In genomic region chr10:97331304-97331703, GRCh38 we compare ENCODE assay signal across 12 cellular contexts. TPM values are rescaled to one million over a fixed set of nuclear protein-coding genes. Genes with fewer than 3 reads are reported as not detected.
DNase-seq lines count a peak whose midpoint lies in the region; ATAC-seq, FAIRE-seq and TF ChIP-seq lines count a peak whose summit lies in the region.
"Had no signal": no experiment of that assay in that cellular context is flagged by ENCODE, and none has a peak within 500 bp of the region (broad histone marks: within the 10 kb centered on the region; RNA-seq: fewer than 3 reads in every experiment).

No MANE protein-coding gene starts in this region.

- no peaks in the 10 kb centered on the region for H3K9me1 ChIP-seq in K562 (ENCODE audit: control insufficient read depth, insufficient read depth, low read length)

- no peak for TF ChIP-seq EP300 in K562 (IDR thresholded peaks at IDR 0.05; ENCODE audit: low read length)

- H3K27me3 ChIP-seq in right cardiac atrium (ENCODE audit: control insufficient read depth, insufficient read depth) (no peaks in the 10 kb centered on the region), K562 (ENCODE audit: control insufficient read depth in 2 of 2, insufficient read depth in 2 of 2, low read length in 2 of 2) (no peaks in the 10 kb centered on the region)

- BruUV-seq in K562 (replicated peaks; lab: Mats Ljungman, UMichigan), result no TSS peak

- H3K9me3 ChIP-seq in right cardiac atrium (ENCODE audit: control insufficient read depth, low read length), result no peaks in the 10 kb centered on the region
- H3K9me3 ChIP-seq in K562 (replicated peaks; ENCODE audit: control insufficient read depth, insufficient read depth, low read depth, low read length), result no peaks in the 10 kb centered on the region

- H3K9me3 Mint-ChIP-seq in naive B cell, result no peaks in the 10 kb centered on the region

- 68% methylated on average over 5 of the region's 5 CpGs for WGBS in right cardiac atrium
- 44% methylated on average over 4 of the region's 5 CpGs for WGBS in K562 (ENCODE audit: insufficient coverage, low coverage, missing lambda C conversion rate)

- CTCF ChIA-PET in K562 (lab: Yijun Ruan, JAX; ENCODE audit: low intra/inter-chr PET ratio), result no interaction called here

- no peaks in the 10 kb centered on the region for H3K27me3 Mint-ChIP-seq in naive B cell

- H3K79me2 ChIP-seq in K562 (ENCODE audit: control insufficient read depth, insufficient read depth, low read length), result peaks cover 51% of the 10 kb centered on the region

- TF ChIP-seq RAD21 in K562 (CRISPR knock-in tag; conservative IDR thresholded peaks at IDR 0.05 in 1 of 2, IDR thresholded peaks at IDR 0.05 in 1 of 2), result no peak

- H2AFZ ChIP-seq in K562 (ENCODE audit: low read depth, low read length), result no peak overlapping the region

- intact Hi-C loops in right cardiac atrium (cut with DNase I), result loop anchor here in 2 of 4 donors (5.0 to 10.0 kb wide), 2 partner anchors 39 to 47 kb away; partner anchors contain the start of gene ARHGAP19 (in 1 of the 2)
- intact Hi-C loops in cardiac septum (cut with DNase I), result loop anchor here (5.0 kb wide), 1 partner anchor 39 kb away; the partner anchor contains the start of gene ARHGAP19
- intact Hi-C loops in K562 (cut with micrococcal nuclease), result loop anchor here (5.0 kb wide), 1 partner anchor 39 kb away; the partner anchor contains the start of gene ARHGAP19
- intact Hi-C loops in left colon (cut with DNase I, micrococcal nuclease), result loop anchor here in 1 of 2 donors (10.0 kb wide), 1 partner anchor 47 kb away; no protein-coding TSS in a partner anchor

- TF ChIP-seq POLR2A in K562 (conservative IDR thresholded peaks at IDR 0.05) (no peak), GM12892 (IDR thresholded peaks at IDR 0.05; ENCODE audit: low read depth, low read length) (no peak)

- ATAC-seq in right cardiac atrium (no peak), K562 (no peak), naive B cell (ENCODE audit: low read depth in 2 of 2) (no peak), left colon (no peak)

- H3K4me2 ChIP-seq in K562 (ENCODE audit: insufficient read depth, low read length), result peak overlapping the region; percentile 92

- H3K4me3 ChIP-seq in right cardiac atrium (ENCODE audit: low read length) (peak overlapping the region; percentile 67), K562 (peak overlapping the region; percentile 73; the same call in 1 of the 2 replicates)

- FAIRE-seq in K562 (lab: Jason Lieb, UNC), result no peak
- no peak for FAIRE-seq in GM12892 (lab: Jason Lieb, UNC)

- H3K4me1 ChIP-seq in right cardiac atrium (ENCODE audit: control insufficient read depth, insufficient read depth, low read length) (peaks cover 7% of the 10 kb centered on the region), K562 (replicated peaks in 1 of 2; ENCODE audit: control insufficient read depth in 2 of 2, insufficient read depth in 2 of 2, low read length in 2 of 2) (peaks cover 29 to 40% of the 10 kb centered on the region in 2 experiments)

- H3K36me3 ChIP-seq in K562 (ENCODE audit: control insufficient read depth, insufficient read depth, low read length), result peaks cover 27% of the 10 kb centered on the region

- no peaks in the 10 kb centered on the region for H4K20me1 ChIP-seq in K562 (replicated peaks; ENCODE audit: control insufficient read depth, insufficient read depth, low read length)

- in situ Hi-C loops in K562 (cut with MboI), result no loop called here

- DNase-seq in right cardiac atrium (no peak), cardiac septum (ENCODE audit: low spot score) (no peak), K562 (ENCODE audit: extremely low read depth in 1 of 4, low spot score in 3 of 4) (no peak), naive B cell (no peak), hepatic stellate cell (ENCODE audit: low spot score) (no peak), GM12892 (ENCODE audit: insufficient read length) (no peak), left colon (no peak), AG08395 (ENCODE audit: low spot score) (no peak)
- DNase-seq: AML-193, hypothalamus, KG1, NCI-H510A had no signal

- no peak overlapping the region for H3K27ac ChIP-seq in right cardiac atrium (ENCODE audit: low read length)
- peak overlapping the region; percentile 6; the same call in 2 of the 3 replicates for H3K27ac ChIP-seq in K562 (ENCODE audit: extremely low read depth, low read depth, low read length)

- H3K4me1 Mint-ChIP-seq in naive B cell, result peaks cover 39 to 65% (median 49%) of the 10 kb centered on the region in 3 donors

- H3K9ac ChIP-seq in K562 (ENCODE audit: insufficient read depth in 1 of 2, low read depth in 2 of 2, low read length in 2 of 2), result peak overlapping the region; percentile 8 to 93; a peak in 1 of 4 replicates

- H3K27ac Mint-ChIP-seq in naive B cell, result peak overlapping the region in 4 of 6 donors; percentile 9 to 82 (median 48)

- peak overlapping the region in 7 of 8 donors; percentile 75 to 97 (median 93) for H3K4me3 Mint-ChIP-seq in naive B cell

- H3K36me3 Mint-ChIP-seq in naive B cell, result peaks cover 6 to 13% of the 10 kb centered on the region in 2 donors

- POLR2A ChIA-PET in K562 (lab: Yijun Ruan, JAX), result interaction anchor here (0.7 to 1.9 kb wide), 6 partner anchors 10 to 72 kb away, joined by 3 to 9 read pairs (median 4); partner anchors contain the start of gene ARHGAP19

- no peak for TF ChIP-seq CTCF in K562 (IDR thresholded peaks at IDR 0.05 in 2 of 3, conservative IDR thresholded peaks at IDR 0.05 in 1 of 3; ENCODE audit: insufficient read depth in 2 of 3, low read depth in 1 of 3, low read length in 3 of 3)

RNA-seq across cellular contexts. Expression of gene FRAT2, which starts 3.2 kb away (rescaled TPM):
- 1 to 10 TPM; 5.0 to 7.6 (median 7.5) TPM for total RNA-seq in right cardiac atrium
- polyA plus RNA-seq in right cardiac atrium, result 3.4 TPM
- total RNA-seq in cardiac septum, result 4.8 TPM
- 5.7 and 5.9 TPM in 2 replicates for total RNA-seq in K562 (2011; cell fraction: chromatin; rRNA removed; ENCODE audit: low replicate concordance)
- total RNA-seq in K562 (2011; cell fraction: nucleolus; rRNA removed), result 8.5 and 8.7 TPM in 2 replicates
- total RNA-seq in K562 (2011; cell fraction: nucleoplasm; rRNA removed), result 7.8 and 7.9 TPM in 2 replicates
- total RNA-seq in K562 (2014; rRNA removed), result 29.1 and 29.6 TPM in 2 replicates
- 19.5 and 24.2 TPM in 2 replicates for total RNA-seq in K562 (2014; rRNA removed; fragmentation: Illumina TruSeq; extraction: Trizol)
- 18.1 and 19.1 TPM in 2 replicates for total RNA-seq in K562 (2015; rRNA removed; fragmentation: Illumina TruSeq; extraction: Trizol)
- 27.2 and 31.7 TPM in 2 replicates for total RNA-seq in K562 (2021)
- 9.9 and 14.1 TPM in 2 replicates for polyA plus RNA-seq in K562 (2011; rRNA removed)
- 13.8 and 18.7 TPM in 2 replicates for polyA plus RNA-seq in K562 (2011; cell fraction: cytosol; rRNA removed)
- 7.4 and 7.5 TPM in 2 replicates for polyA plus RNA-seq in K562 (2011; cell fraction: nucleus; rRNA removed)
- polyA plus RNA-seq in K562 (2012), result 11.5 and 14.1 TPM in 2 replicates
- 22.6 and 24.5 TPM in 2 replicates for polyA plus RNA-seq in K562 (2014; fragmentation: Illumina TruSeq; extraction: Trizol)
- polyA plus RNA-seq in K562 (2014; fragmentation: Nextera tagmentation; extraction: Ambion mirVana), result 1 to 10 TPM; 4.3 to 5.3 TPM
- 26.2 and 27.0 TPM in 2 replicates for polyA plus RNA-seq in K562 (2014; rRNA removed)
- 9.1 and 9.8 TPM in 2 replicates for polyA minus RNA-seq in K562 (2011; rRNA and poly(A)+ RNA removed)
- polyA minus RNA-seq in K562 (2011; cell fraction: cytosol; rRNA and poly(A)+ RNA removed), result 5.7 and 5.9 TPM in 2 replicates
- 3.4 and 5.4 TPM in 2 replicates for polyA minus RNA-seq in K562 (2011; cell fraction: nucleus; rRNA and poly(A)+ RNA removed)
- polyA plus RNA-seq in naive B cell (ENCODE audit: low read depth in 6 of 6), result 10 to 100 TPM in 4 of 6 donors, 1 to 10 TPM in 2; 7.0 to 19.1 (median 14.3) TPM
- 1.8 TPM for polyA plus RNA-seq in GM12892 (2012; ENCODE audit: missing spikeins)
- 10 to 100 TPM; 41.4 to 43.9 TPM for total RNA-seq in left colon

RNA-seq across cellular contexts. Expression of gene FRAT1, which starts 12.2 kb away (rescaled TPM):
- total RNA-seq in right cardiac atrium (1 to 10 TPM; 1.6 to 6.6 (median 6.1) TPM), cardiac septum (1.6 TPM), K562 (2014; rRNA removed) (2.4 and 2.7 TPM in 2 replicates), K562 (2014; rRNA removed; fragmentation: Illumina TruSeq; extraction: Trizol) (1.4 and 1.7 TPM in 2 replicates), K562 (2015; rRNA removed; fragmentation: Illumina TruSeq; extraction: Trizol) (1.4 and 1.6 TPM in 2 replicates), K562 (2021) (4.6 and 4.7 TPM in 2 replicates), left colon (10 to 100 TPM in 1 of 2 donors, 1 to 10 TPM in 1; 6.9 to 10.5 TPM)
- polyA plus RNA-seq in right cardiac atrium (2.7 TPM), K562 (2011; rRNA removed) (1.2 and 1.3 TPM in 2 replicates), K562 (2014; fragmentation: Illumina TruSeq; extraction: Trizol) (0.67 and 1.7 TPM in 2 replicates), K562 (2014; fragmentation: Nextera tagmentation; extraction: Ambion mirVana) (under 1 TPM; 0.11 to 0.17 TPM), K562 (2014; rRNA removed) (2.3 and 2.4 TPM in 2 replicates), naive B cell (ENCODE audit: low read depth in 6 of 6) (10 to 100 TPM in 4 of 6 donors, 1 to 10 TPM in 2; 7.4 to 15.7 (median 10.8) TPM)
- total RNA-seq in K562 (2011; cell fraction: chromatin; rRNA removed; ENCODE audit: low replicate concordance), result 1.5 and 3.3 TPM in 2 replicates
- 3.5 and 5.1 TPM in 2 replicates for total RNA-seq in K562 (2011; cell fraction: nucleolus; rRNA removed)
- 2.3 and 2.4 TPM in 2 replicates for total RNA-seq in K562 (2011; cell fraction: nucleoplasm; rRNA removed)
- 1.0 and 2.9 TPM in 2 replicates for polyA plus RNA-seq in K562 (2011; cell fraction: cytosol; rRNA removed)
- 2.0 and 2.1 TPM in 2 replicates for polyA plus RNA-seq in K562 (2011; cell fraction: nucleus; rRNA removed)
- polyA plus RNA-seq in K562 (2012), result 2.8 and 3.2 TPM in 2 replicates
- 1.6 and 2.6 TPM in 2 replicates for polyA minus RNA-seq in K562 (2011; rRNA and poly(A)+ RNA removed)
- polyA minus RNA-seq in K562 (2011; cell fraction: cytosol; rRNA and poly(A)+ RNA removed), result 3.1 and 3.4 TPM in 2 replicates
- polyA minus RNA-seq in K562 (2011; cell fraction: nucleus; rRNA and poly(A)+ RNA removed), result 3.8 and 5.1 TPM in 2 replicates
- 0.34 TPM for polyA plus RNA-seq in GM12892 (2012; ENCODE audit: missing spikeins)

RNA-seq across cellular contexts. Expression of gene ARHGAP19, which starts 38.9 kb away (rescaled TPM):
- total RNA-seq in right cardiac atrium (1 to 10 TPM; 3.6 to 6.3 (median 5.3) TPM), cardiac septum (4.4 TPM), K562 (2014; rRNA removed) (14.4 and 14.9 TPM in 2 replicates), K562 (2014; rRNA removed; fragmentation: Illumina TruSeq; extraction: Trizol) (28.1 and 31.6 TPM in 2 replicates), K562 (2015; rRNA removed; fragmentation: Illumina TruSeq; extraction: Trizol) (20.0 and 20.7 TPM in 2 replicates), K562 (2021) (23.2 and 27.5 TPM in 2 replicates), left colon (1 to 10 TPM; 6.4 to 6.8 TPM)
- polyA plus RNA-seq in right cardiac atrium (2.4 TPM), K562 (2011; rRNA removed) (49.5 and 50.2 TPM in 2 replicates), K562 (2014; fragmentation: Illumina TruSeq; extraction: Trizol) (21.1 and 26.8 TPM in 2 replicates), K562 (2014; fragmentation: Nextera tagmentation; extraction: Ambion mirVana) (10 to 100 TPM; 14.8 to 27.4 TPM), K562 (2014; rRNA removed) (19.8 and 20.1 TPM in 2 replicates), naive B cell (ENCODE audit: low read depth in 6 of 6) (10 to 100 TPM in 3 of 6 donors, 1 to 10 TPM in 3; 6.2 to 19.3 (median 9.4) TPM)
- 17.6 and 33.2 TPM in 2 replicates for total RNA-seq in K562 (2011; cell fraction: chromatin; rRNA removed; ENCODE audit: low replicate concordance)
- total RNA-seq in K562 (2011; cell fraction: nucleolus; rRNA removed), result 11.2 and 15.7 TPM in 2 replicates
- 26.4 and 33.4 TPM in 2 replicates for total RNA-seq in K562 (2011; cell fraction: nucleoplasm; rRNA removed)
- 10.7 and 25.6 TPM in 2 replicates for polyA plus RNA-seq in K562 (2011; cell fraction: cytosol; rRNA removed)
- polyA plus RNA-seq in K562 (2011; cell fraction: nucleus; rRNA removed), result 25.2 and 45.5 TPM in 2 replicates
- polyA plus RNA-seq in K562 (2012), result 13.6 and 20.7 TPM in 2 replicates
- polyA minus RNA-seq in K562 (2011; rRNA and poly(A)+ RNA removed), result 36.4 and 39.9 TPM in 2 replicates
- 18.9 and 23.6 TPM in 2 replicates for polyA minus RNA-seq in K562 (2011; cell fraction: cytosol; rRNA and poly(A)+ RNA removed)
- 7.1 and 17.2 TPM in 2 replicates for polyA minus RNA-seq in K562 (2011; cell fraction: nucleus; rRNA and poly(A)+ RNA removed)
- 18.7 TPM for polyA plus RNA-seq in GM12892 (2012; ENCODE audit: missing spikeins)
